Comparison of ENCODE assay signal across 12 cellular contexts in the genomic region with DNA sequence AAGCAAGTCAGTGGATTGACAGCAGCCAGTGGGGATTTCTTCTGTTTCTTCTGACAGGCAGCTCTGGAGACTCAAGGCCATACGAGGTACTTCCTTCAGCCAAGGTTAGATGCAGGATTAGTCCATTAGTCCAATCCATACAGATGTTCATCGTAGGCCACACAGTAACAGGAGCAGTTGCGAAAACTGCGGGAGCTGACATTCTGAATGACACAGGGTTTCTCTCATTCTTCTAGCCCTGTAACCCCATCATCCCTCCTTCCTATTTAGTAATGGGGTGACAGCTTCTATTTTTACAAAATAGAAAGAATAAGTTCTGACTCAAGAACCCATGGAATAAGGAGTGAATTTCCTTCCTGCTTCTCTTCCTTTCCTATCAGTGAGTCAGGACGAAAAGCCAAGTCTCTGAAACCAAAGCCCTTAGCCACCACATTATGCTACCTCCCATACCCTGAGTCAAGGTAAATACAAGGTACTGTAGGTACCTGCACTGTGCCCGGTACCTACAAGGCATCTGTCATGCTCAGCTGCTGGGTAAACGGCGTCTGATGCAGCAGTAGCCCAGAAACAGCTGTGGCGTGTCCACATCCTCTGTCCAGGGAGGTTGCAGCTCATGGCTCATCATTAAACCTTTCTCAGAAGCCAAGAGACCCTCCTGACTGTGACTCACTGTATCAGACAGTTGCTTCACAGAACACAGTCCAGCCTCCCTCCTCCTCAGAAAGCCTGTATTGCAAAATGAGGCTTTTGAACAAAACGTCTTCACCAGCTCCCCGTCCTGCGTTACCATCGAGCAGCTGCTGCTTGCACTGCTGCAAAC.
DNase-seq lines count a peak whose midpoint lies in the region; ATAC-seq and TF ChIP-seq lines count a peak whose summit lies in the region.
"Had no signal": no experiment of that assay in that cellular context is flagged by ENCODE, and none has a peak within 500 bp of the region (broad histone marks: within the 10 kb centered on the region; RNA-seq: fewer than 3 reads in every experiment).

No MANE protein-coding gene starts in this region.

- H3K27me3 ChIP-seq in heart left ventricle (peaks cover 0 to 18% (median 2%) of the 10 kb centered on the region in 9 donors), right cardiac atrium (ENCODE audit: control insufficient read depth, insufficient read depth) (no peaks in the 10 kb centered on the region), body of pancreas (no peaks in the 10 kb centered on the region), upper lobe of right lung (peaks cover 7% of the 10 kb centered on the region)

- ATAC-seq in heart left ventricle (peak; percentile 56 to 77 (median 70)), right cardiac atrium (no peak), body of pancreas (peak; percentile 49), left colon (no peak), upper lobe of right lung (peak; percentile 72)

- TF ChIP-seq CTCF in heart left ventricle (IDR thresholded peaks at IDR 0.05) (no peak), body of pancreas (IDR thresholded peaks at IDR 0.05) (no peak), upper lobe of right lung (IDR thresholded peaks at IDR 0.05) (no peak)

- H3K4me3 ChIP-seq in heart left ventricle: no peak overlapping the region
- no peak overlapping the region for H3K4me3 ChIP-seq in right cardiac atrium (ENCODE audit: low read length)
- no peak overlapping the region for H3K4me3 ChIP-seq in body of pancreas
- H3K4me3 ChIP-seq in upper lobe of right lung: no peak overlapping the region

- TF ChIP-seq POLR2A in heart left ventricle (IDR thresholded peaks at IDR 0.05) (no peak), body of pancreas (IDR thresholded peaks at IDR 0.05) (no peak)

- H3K4me1 ChIP-seq in heart left ventricle: peaks cover 0 to 8% (median 0%) of the 10 kb centered on the region in 12 donors
- H3K4me1 ChIP-seq in right cardiac atrium (ENCODE audit: control insufficient read depth, insufficient read depth, low read length): no peaks in the 10 kb centered on the region
- no peaks in the 10 kb centered on the region for H3K4me1 ChIP-seq in body of pancreas
- no peaks in the 10 kb centered on the region for H3K4me1 ChIP-seq in upper lobe of right lung
- H3K4me1 ChIP-seq: BE2C had no signal

- H3K36me3 ChIP-seq in heart left ventricle: no peaks in the 10 kb centered on the region
- H3K36me3 ChIP-seq in body of pancreas (replicated peaks in 1 of 2; ENCODE audit: insufficient read depth in 1 of 2, low read depth in 2 of 2): no peaks in the 10 kb centered on the region
- no peaks in the 10 kb centered on the region for H3K36me3 ChIP-seq in upper lobe of right lung
- H3K36me3 ChIP-seq: BE2C had no signal

- H3K9me3 ChIP-seq in heart left ventricle: no peaks in the 10 kb centered on the region
- H3K9me3 ChIP-seq in right cardiac atrium (ENCODE audit: control insufficient read depth, low read length): no peaks in the 10 kb centered on the region
- no peaks in the 10 kb centered on the region for H3K9me3 ChIP-seq in body of pancreas
- no peaks in the 10 kb centered on the region for H3K9me3 ChIP-seq in upper lobe of right lung
- H3K9me3 ChIP-seq: BE2C had no signal

- H3K27ac ChIP-seq in heart left ventricle: peak overlapping the region in 1 of 12 donors; percentile 32
- H3K27ac ChIP-seq in right cardiac atrium (ENCODE audit: low read length): no peak overlapping the region
- no peak overlapping the region for H3K27ac ChIP-seq in body of pancreas
- H3K27ac ChIP-seq in upper lobe of right lung: no peak overlapping the region

- 70 to 76% (median 74%) methylated on average over 12 to 13 of the region's 13 CpGs for WGBS in heart left ventricle, 4 donors
- 69% methylated on average over 13 of the region's 13 CpGs for WGBS in right cardiac atrium
- 50 to 55% methylated on average over 13 of the region's 13 CpGs for WGBS in body of pancreas, 2 donors

- intact Hi-C loops in heart left ventricle (cut with DNase I): no loop called here
- intact Hi-C loops in right cardiac atrium (cut with DNase I): loop anchor here in 1 of 4 donors (10.0 kb wide), 1 partner anchor 244 kb away; no protein-coding TSS in a partner anchor
- intact Hi-C loops in body of pancreas (cut with DNase I): loop anchor here (10.0 kb wide), 1 partner anchor 244 kb away; no protein-coding TSS in a partner anchor
- intact Hi-C loops in left colon (cut with DNase I, micrococcal nuclease): loop anchor here in 1 of 2 donors (10.0 kb wide), 1 partner anchor 254 kb away; no protein-coding TSS in a partner anchor
- intact Hi-C loops in upper lobe of right lung (cut with DNase I): loop anchor here (10.0 kb wide), 1 partner anchor 244 kb away; no protein-coding TSS in a partner anchor

- DNase-seq in heart left ventricle: no peak
- DNase-seq in right cardiac atrium: no peak
- peak in 3 of 4 donors; percentile 24 to 52 (median 26) for DNase-seq in body of pancreas
- DNase-seq in left colon: peak; percentile 8 to 46
- DNase-seq in upper lobe of right lung: no peak
- no peak for DNase-seq in cerebellum (ENCODE audit: low spot score)
- DNase-seq in superior temporal gyrus (ENCODE audit: extremely low spot score): no peak
- no peak for DNase-seq in stimulated activated CD4-positive, alpha-beta T cell treated with anti-CD3 and anti-CD28 coated beads, Interleukin-2, amount 100 ng/mL, for 24 hours
- DNase-seq: activated CD4-positive, alpha-beta T cell treated with anti-CD3 and anti-CD28 coated beads for 4 hours; activated naive CD8-positive, alpha-beta T cell treated with anti-CD3 and anti-CD28 coated beads, Interleukin-2, amount 10 ng/mL, durations not matched to agents 7 days and 5 days; BE2C; Kasumi-1 had no signal

Comparison
In these comparisons a context has a peak if more than half of its experiments do, and no peak if none do; other contexts are left out.
1. ATAC-seq: peak in heart left ventricle (4 of 4), body of pancreas (single experiment) and upper lobe of right lung (single experiment); none in right cardiac atrium (0 of 2) and left colon (single experiment).
2. DNase-seq: peak in body of pancreas (3 of 4) and left colon (2 of 2); none in heart left ventricle (0 of 5), right cardiac atrium (0 of 3), upper lobe of right lung (single experiment), cerebellum (single experiment), superior temporal gyrus (single experiment) and stimulated activated CD4-positive, alpha-beta T cell treated with anti-CD3 and anti-CD28 coated beads, Interleukin-2, amount 100 ng/mL, for 24 hours (0 of 2).
3. intact Hi-C loops: an anchor here in body of pancreas (10.0 kb wide) and upper lobe of right lung (10.0 kb wide); none called in heart left ventricle.